ENCODE assay signal across 8 cellular contexts in the genomic region with DNA sequence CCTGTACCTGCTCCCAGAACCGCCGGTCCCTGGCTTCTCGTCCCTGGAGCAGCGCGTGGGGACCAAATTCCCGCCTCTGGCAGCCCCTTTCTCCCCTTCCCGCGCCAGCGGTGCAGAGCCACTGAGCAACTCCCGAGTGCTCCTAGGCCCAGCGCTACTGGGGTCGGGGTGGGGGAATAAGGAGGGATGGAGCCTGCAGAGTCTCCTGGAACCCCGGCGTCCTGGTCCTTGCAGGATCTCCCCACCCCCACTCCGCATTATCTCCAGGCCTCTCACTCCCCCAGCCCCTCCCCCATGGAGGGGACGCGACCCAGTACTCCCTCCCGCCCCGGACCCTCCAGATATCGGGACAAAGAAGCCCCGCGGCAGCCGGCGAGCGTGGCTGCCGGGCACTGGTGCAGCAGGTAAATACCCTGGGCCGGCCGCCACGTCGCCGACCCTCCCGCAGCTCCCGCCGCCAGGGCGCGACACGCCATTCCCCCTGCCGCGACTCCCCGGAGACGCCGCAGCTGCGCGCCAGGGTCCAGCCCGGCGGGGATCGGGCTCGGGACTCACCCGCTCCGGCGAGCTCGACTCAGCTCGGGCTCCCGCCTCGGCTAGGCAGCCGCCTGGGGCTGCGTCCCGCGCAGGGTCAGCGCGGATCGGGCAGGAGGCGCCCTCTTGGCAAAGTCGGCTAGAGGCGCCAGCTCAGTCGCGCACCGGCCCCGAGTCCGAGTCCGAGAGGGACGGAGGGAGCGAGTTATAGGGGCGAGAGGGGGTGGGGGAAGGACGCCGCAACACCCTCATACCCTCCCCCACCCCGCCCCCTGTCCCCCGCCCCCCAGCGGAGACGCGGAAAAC. TPM values are rescaled to one million over a fixed set of nuclear protein-coding genes. Genes with fewer than 3 reads are reported as not detected.
DNase-seq lines count a peak whose midpoint lies in the region; ATAC-seq and TF ChIP-seq lines count a peak whose summit lies in the region.

No MANE protein-coding gene starts in this region.

- peak overlapping the region in 6 of 7 donors; percentile 12 to 83 (median 57) for H3K4me3 Mint-ChIP-seq in CD8-positive, alpha-beta memory T cell
- no peak overlapping the region for H3K4me3 Mint-ChIP-seq in T-helper 2 cell treated with Interferon-gamma antibody and Interleukin-4, amounts not matched to agents 5 μg/mL and 100 μg/mL, for 36 hours

- H3K27ac ChIP-seq in CD8-positive, alpha-beta memory T cell (ENCODE audit: low read depth, low read length) = no peak overlapping the region
- no peak overlapping the region for H3K27ac ChIP-seq in thyroid gland

- H3K4me1 Mint-ChIP-seq in CD8-positive, alpha-beta memory T cell = peaks cover 9 to 19% (median 11%) of the 10 kb centered on the region in 3 donors
- peaks cover 1% of the 10 kb centered on the region for H3K4me1 Mint-ChIP-seq in T-helper 2 cell treated with Interferon-gamma antibody and Interleukin-4, amounts not matched to agents 5 μg/mL and 100 μg/mL, for 36 hours (ENCODE audit: low read depth)

- H3K27me3 Mint-ChIP-seq in CD8-positive, alpha-beta memory T cell = peaks cover 51 to 78% of the 10 kb centered on the region in 2 donors
- peaks cover 74% of the 10 kb centered on the region for H3K27me3 Mint-ChIP-seq in T-helper 2 cell treated with Interferon-gamma antibody and Interleukin-4, amounts not matched to agents 5 μg/mL and 100 μg/mL, for 36 hours (ENCODE audit: low read depth)

- no peak for TF ChIP-seq CTCF in choroid plexus epithelial cell (conservative IDR thresholded peaks at IDR 0.05; ENCODE audit: low read depth, low read length)
- no peak for TF ChIP-seq CTCF in thyroid gland (IDR thresholded peaks at IDR 0.05)

- DNase-seq in CD8-positive, alpha-beta memory T cell = no peak
- DNase-seq in MG63 = peak; percentile 56
- DNase-seq in choroid plexus epithelial cell (ENCODE audit: low read depth) = peak; percentile 34
- DNase-seq in left lobe of liver (ENCODE audit: low spot score) = peak; percentile 56
- peak; percentile 29 to 40 for DNase-seq in thyroid gland
- no peak for DNase-seq in T-helper 2 cell treated with Interferon-gamma antibody and Interleukin-4, amounts not matched to agents 5 μg/mL and 100 μg/mL, for 36 hours (ENCODE audit: low spot score)
- no peak for DNase-seq in SW 1271 (lab: John Stamatoyannopoulos, UW)

- peaks cover 0 to 6% (median 0%) of the 10 kb centered on the region in 3 donors for H3K36me3 Mint-ChIP-seq in CD8-positive, alpha-beta memory T cell
- no peaks in the 10 kb centered on the region for H3K36me3 Mint-ChIP-seq in T-helper 2 cell treated with Interferon-gamma antibody and Interleukin-4, amounts not matched to agents 5 μg/mL and 100 μg/mL, for 36 hours (ENCODE audit: low read depth)

- 3% methylated on average over 11 to 19 of the region's 81 CpGs for WGBS in thyroid gland, 2 donors

- H3K4me3 ChIP-seq in CD8-positive, alpha-beta memory T cell (ENCODE audit: low read length) = no peak overlapping the region
- H3K4me3 ChIP-seq in MG63 (peak overlapping the region; percentile 18; the same call in 1 of the 2 replicates), choroid plexus epithelial cell (ENCODE audit: low read depth, low read length) (no peak overlapping the region), thyroid gland (replicated peaks in 1 of 3) (peak overlapping the region in 1 of 3 donors; percentile 4)

- no peak overlapping the region for H3K27ac Mint-ChIP-seq in CD8-positive, alpha-beta memory T cell
- no peak overlapping the region for H3K27ac Mint-ChIP-seq in T-helper 2 cell treated with Interferon-gamma antibody and Interleukin-4, amounts not matched to agents 5 μg/mL and 100 μg/mL, for 36 hours

- no peaks in the 10 kb centered on the region for H3K9me3 ChIP-seq in CD8-positive, alpha-beta memory T cell (ENCODE audit: low read length)
- H3K9me3 ChIP-seq in MG63 (no peaks in the 10 kb centered on the region), thyroid gland (no peaks in the 10 kb centered on the region)

- TF ChIP-seq POLR2A in thyroid gland (IDR thresholded peaks at IDR 0.05) = no peak

- H3K27me3 ChIP-seq in CD8-positive, alpha-beta memory T cell (ENCODE audit: insufficient read depth, low read length, poor library complexity, severe bottlenecking) = peaks cover 49% of the 10 kb centered on the region
- peaks cover 55% of the 10 kb centered on the region for H3K27me3 ChIP-seq in MG63
- peaks cover 28% of the 10 kb centered on the region for H3K27me3 ChIP-seq in thyroid gland

- no peaks in the 10 kb centered on the region for H3K36me3 ChIP-seq in CD8-positive, alpha-beta memory T cell (ENCODE audit: insufficient read depth, low read length)
- H3K36me3 ChIP-seq in MG63 = no peaks in the 10 kb centered on the region
- H3K36me3 ChIP-seq in thyroid gland = no peaks in the 10 kb centered on the region

- ATAC-seq in left lobe of liver = peak; percentile 91
- no peak for ATAC-seq in GM21786 (IDR thresholded peaks at IDR 0.05; ENCODE audit: unreplicated experiment)

- H3K9me3 Mint-ChIP-seq in CD8-positive, alpha-beta memory T cell = peaks cover 0 to 6% (median 0%) of the 10 kb centered on the region in 5 donors
- no peaks in the 10 kb centered on the region for H3K9me3 Mint-ChIP-seq in T-helper 2 cell treated with Interferon-gamma antibody and Interleukin-4, amounts not matched to agents 5 μg/mL and 100 μg/mL, for 36 hours

- peaks cover 19% of the 10 kb centered on the region for H3K4me1 ChIP-seq in CD8-positive, alpha-beta memory T cell (ENCODE audit: insufficient read depth, low read length)
- H3K4me1 ChIP-seq in thyroid gland = peaks cover 13 to 24% of the 10 kb centered on the region in 2 donors

- POLR2A ChIA-PET in CD8-positive, alpha-beta memory T cell (lab: Charles Lee) = no interaction called here

- intact Hi-C loops in thyroid gland (cut with DNase I) = no loop called here

- CTCF ChIA-PET in CD8-positive, alpha-beta memory T cell (lab: Charles Lee) = no interaction called here

RNA-seq across cellular contexts. Expression of a gene that starts 1.2 kb away (rescaled TPM):
- not detected for total RNA-seq in CD8-positive, alpha-beta memory T cell
- not detected for polyA plus RNA-seq in CD8-positive, alpha-beta memory T cell
- not detected in 2 replicates for total RNA-seq in MG63 (2014; rRNA removed; shearing (Covaris generic); ENCODE audit: low replicate concordance)
- 0.08 TPM for total RNA-seq in left lobe of liver
- 1 to 10 TPM in 1 of 4 donors, not detected in 3; 1.4 TPM for total RNA-seq in thyroid gland

Comparison
In these comparisons a context has a peak if more than half of its experiments do, and no peak if none do; other contexts are left out.
1. DNase-seq: peak in MG63 (single experiment), choroid plexus epithelial cell (single experiment), left lobe of liver (single experiment) and thyroid gland (2 of 2); none in CD8-positive, alpha-beta memory T cell (0 of 5), T-helper 2 cell treated with Interferon-gamma antibody and Interleukin-4, amounts not matched to agents 5 μg/mL and 100 μg/mL, for 36 hours (single experiment) and SW 1271 (0 of 2).